19 cellular contexts compared by ENCODE assay signal in the genomic region with DNA sequence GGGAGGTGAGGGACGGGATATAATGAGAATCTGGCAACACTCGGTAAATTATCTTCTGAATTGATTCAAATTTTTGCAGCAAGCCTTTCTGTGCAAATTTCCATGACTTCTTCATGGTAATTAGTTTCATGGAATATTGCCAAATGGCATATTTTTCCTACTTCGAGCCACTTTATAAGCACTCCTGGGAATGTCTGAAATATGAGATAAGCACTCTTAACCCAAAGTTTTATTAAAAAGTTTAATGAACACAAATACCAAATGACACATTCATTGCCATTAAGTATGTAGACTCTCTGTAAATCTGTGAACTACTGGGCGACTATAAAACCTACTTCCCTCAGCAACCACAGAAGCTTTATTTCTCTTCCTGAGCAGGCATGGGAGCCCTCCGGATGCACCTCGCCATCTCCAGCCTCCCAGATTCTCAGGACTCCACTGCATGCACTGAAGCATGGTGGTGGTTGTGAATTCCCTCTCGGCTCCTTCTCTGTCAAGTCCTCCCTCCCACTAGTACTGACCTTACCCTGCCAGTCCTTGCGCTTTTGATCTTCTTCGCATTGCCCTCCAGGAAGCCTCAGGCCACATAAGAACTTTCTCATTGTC.
A peak's percentile ranks its signal among the peaks of the same experiment; 100 is the strongest.
DNase-seq lines count a peak whose midpoint lies in the region; ATAC-seq, FAIRE-seq and TF ChIP-seq lines count a peak whose summit lies in the region.
"Had no signal": no experiment of that assay in that cellular context is flagged by ENCODE, and none has a peak within 500 bp of the region (broad histone marks: within the 10 kb centered on the region; RNA-seq: fewer than 3 reads in every experiment).

No MANE protein-coding gene starts in this region.

- FAIRE-seq in pancreas (lab: Jason Lieb, UNC), result no peak
- FAIRE-seq: A549 had no signal

- peak overlapping the region; percentile 43 for H3K27ac Mint-ChIP-seq in T-helper 2 cell treated with Interferon-gamma antibody and Interleukin-4, amounts not matched to agents 5 μg/mL and 100 μg/mL, for 36 hours
- peak overlapping the region; percentile 95 to 98 for H3K27ac Mint-ChIP-seq in T-cell

- no peak for TF ChIP-seq CTCF in pancreas (IDR thresholded peaks at IDR 0.05)

- H3K4me3 ChIP-seq in pancreas, result no peak overlapping the region
- H3K4me3 ChIP-seq: A549, dorsolateral prefrontal cortex, left lung, mucosa of descending colon, right lobe of liver, vagina had no signal

- no peaks in the 10 kb centered on the region for H3K27me3 ChIP-seq in pancreas
- H3K27me3 ChIP-seq: left lung, right lobe of liver, vagina had no signal

- CTCF ChIA-PET in T-cell (lab: Charles Lee), result no interaction called here

- no peak for DNase-seq in T-helper 2 cell treated with Interferon-gamma antibody and Interleukin-4, amounts not matched to agents 5 μg/mL and 100 μg/mL, for 36 hours (ENCODE audit: low spot score)
- DNase-seq in T-helper 2 cell, result no peak
- DNase-seq in EL, result peak; percentile 7
- peak in 2 of 34 experiments; percentile 4 to 16 for DNase-seq in T-cell
- DNase-seq in left kidney (ENCODE audit: low read depth, low spot score), result peak; percentile 12
- no peak for DNase-seq in pancreas
- DNase-seq in NCI-H1092 (lab: John Stamatoyannopoulos, UW), result no peak
- DNase-seq: dorsolateral prefrontal cortex, left lung, mucosa of descending colon, NCI-H187 treated with DMSO at 0.1 percent for 48 hours, nucleus accumbens, right lobe of liver, SHP77 treated with DMSO at 0.1 percent for 48 hours had no signal

- H3K36me3 Mint-ChIP-seq in T-helper 2 cell treated with Interferon-gamma antibody and Interleukin-4, amounts not matched to agents 5 μg/mL and 100 μg/mL, for 36 hours (ENCODE audit: low read depth), result peaks cover 2% of the 10 kb centered on the region
- H3K36me3 Mint-ChIP-seq in T-cell, result no peaks in the 10 kb centered on the region

- ATAC-seq in T-cell (replicated peaks in 1 of 4), result peak in 1 of 4 experiments; percentile 41
- no peak for ATAC-seq in pancreas
- no peak for ATAC-seq in HG03135 (IDR thresholded peaks at IDR 0.05; ENCODE audit: unreplicated experiment)
- ATAC-seq: A549, esophagus mucosa, left lung, mucosa of descending colon, right lobe of liver had no signal

- POLR2A ChIA-PET in T-cell (lab: Charles Lee), result interaction anchor here in 1 of 2 donors (1.2 kb wide), 1 partner anchor 12 kb away, joined by 4 read pairs; no protein-coding TSS in a partner anchor

- H3K9me3 Mint-ChIP-seq in T-helper 2 cell treated with Interferon-gamma antibody and Interleukin-4, amounts not matched to agents 5 μg/mL and 100 μg/mL, for 36 hours, result no peaks in the 10 kb centered on the region
- H3K9me3 Mint-ChIP-seq in T-cell, result no peaks in the 10 kb centered on the region

- no peaks in the 10 kb centered on the region for H3K27me3 Mint-ChIP-seq in T-helper 2 cell treated with Interferon-gamma antibody and Interleukin-4, amounts not matched to agents 5 μg/mL and 100 μg/mL, for 36 hours (ENCODE audit: low read depth)
- H3K27me3 Mint-ChIP-seq in T-cell, result no peaks in the 10 kb centered on the region

- H3K9me3 ChIP-seq in pancreas, result no peaks in the 10 kb centered on the region
- H3K9me3 ChIP-seq: A549, left lung, mucosa of descending colon, right lobe of liver, vagina had no signal

- no peaks in the 10 kb centered on the region for H3K4me1 ChIP-seq in pancreas
- H3K4me1 ChIP-seq: A549, left lung, right lobe of liver, vagina had no signal

- 65 to 74% methylated on average over 9 of the region's 9 CpGs for WGBS in pancreas, 2 donors

- intact Hi-C loops in pancreas (cut with DNase I), result no loop called here

- peak overlapping the region; percentile 81 for H3K4me3 Mint-ChIP-seq in T-helper 2 cell treated with Interferon-gamma antibody and Interleukin-4, amounts not matched to agents 5 μg/mL and 100 μg/mL, for 36 hours
- peak overlapping the region; percentile 4 to 65 (median 60) for H3K4me3 Mint-ChIP-seq in T-cell

- no peaks in the 10 kb centered on the region for H3K36me3 ChIP-seq in pancreas
- H3K36me3 ChIP-seq: left lung, right lobe of liver, vagina had no signal

- peaks cover 39% of the 10 kb centered on the region for H3K4me1 Mint-ChIP-seq in T-helper 2 cell treated with Interferon-gamma antibody and Interleukin-4, amounts not matched to agents 5 μg/mL and 100 μg/mL, for 36 hours (ENCODE audit: low read depth)
- peaks cover 38 to 47% (median 42%) of the 10 kb centered on the region in 3 donors for H3K4me1 Mint-ChIP-seq in T-cell

- no peak overlapping the region for H3K27ac ChIP-seq in pancreas
- H3K27ac ChIP-seq: A549, C4-2B, dorsolateral prefrontal cortex, left lung, right lobe of liver, vagina had no signal

Comparison
In these comparisons a context has a peak if more than half of its experiments do, and no peak if none do; other contexts are left out.
1. DNase-seq: peak in EL (single experiment) and left kidney (single experiment); none in T-helper 2 cell treated with Interferon-gamma antibody and Interleukin-4, amounts not matched to agents 5 μg/mL and 100 μg/mL, for 36 hours (single experiment), T-helper 2 cell (0 of 5), pancreas (0 of 6) and NCI-H1092 (single experiment).